Comparison of ENCODE assay signal across 24 cellular contexts in genomic region chr7:30245913-30246312, GRCh38.
"Had no signal": no experiment of that assay in that cellular context is flagged by ENCODE, and none has a peak within 500 bp of the region (broad histone marks: within the 10 kb centered on the region; RNA-seq: fewer than 3 reads in every experiment).

No MANE protein-coding gene starts in this region.

- ATAC-seq: activated naive CD4-positive, alpha-beta T cell treated with anti-CD3 and anti-CD28 coated beads, Interleukin-2, amount 50 U/mL, for 72 hours; activated T-cell treated with anti-CD3 and anti-CD28 coated beads, Interleukin-2, amount 50 U/mL, for 72 hours; esophagus mucosa; T-helper 17 cell; WTC11 had no signal

- H3K4me1 ChIP-seq: colonic mucosa had no signal

- H3K9me3 ChIP-seq: colonic mucosa had no signal

- H3K4me3 ChIP-seq: colonic mucosa had no signal

- H3K36me3 ChIP-seq: brain microvascular endothelial cell, colonic mucosa had no signal

- H3K27ac ChIP-seq: brain microvascular endothelial cell, colonic mucosa had no signal

- DNase-seq: activated CD4-positive, alpha-beta memory T cell treated with anti-CD3 and anti-CD28 coated beads, Interleukin-2, amount 10 ng/mL, durations not matched to agents 7 days and 5 days; activated CD4-positive, alpha-beta T cell treated with anti-CD3 and anti-CD28 coated beads for 1 hour; activated CD4-positive, alpha-beta T cell treated with anti-CD3 and anti-CD28 coated beads for 4 hours; activated CD4-positive, alpha-beta T cell treated with anti-CD3 and anti-CD28 coated beads, Interleukin-2, amount 10 ng/mL, durations not matched to agents 7 days and 5 days; activated CD4-positive, alpha-beta T cell treated with anti-CD3 and anti-CD28 coated beads, Interleukin-2, amount 50 U/mL, for 4 hours; activated CD8-positive, alpha-beta memory T cell treated with anti-CD3 and anti-CD28 coated beads, Interleukin-2, amount 50 U/mL, for 48 hours; activated gamma-delta T cell; activated naive CD4-positive, alpha-beta T cell; activated naive CD4-positive, alpha-beta T cell treated with anti-CD3 and anti-CD28 coated beads, Interleukin-2, amount 10 ng/mL, durations not matched to agents 7 days and 5 days; activated naive CD8-positive, alpha-beta T cell treated with anti-CD3 and anti-CD28 coated beads, Interleukin-2, amount 10 ng/mL, durations not matched to agents 7 days and 5 days; activated T-cell treated with anti-CD3 and anti-CD28 coated beads for 4 hours; activated T-cell treated with anti-CD3 and anti-CD28 coated beads, Interleukin-2, amount 50 U/mL, for 24 hours; activated T-cell treated with anti-CD3 and anti-CD28 coated beads, Interleukin-2, amount 50 U/mL, for 72 hours; brain microvascular endothelial cell; colonic mucosa; effector CD8-positive, alpha-beta T cell; foreskin fibroblast; head of caudate nucleus; T-helper 1 cell; T-helper 17 cell; T1000 had no signal

- H3K27me3 ChIP-seq: brain microvascular endothelial cell, colonic mucosa had no signal
